Comparison of ENCODE assay signal across 8 cellular contexts in genomic region chr3:48446043-48446424, GRCh38. TPM values are rescaled to one million over a fixed set of nuclear protein-coding genes. Genes with fewer than 3 reads are reported as not detected.
A peak's percentile ranks its signal among the peaks of the same experiment; 100 is the strongest.
DNase-seq lines count a peak whose midpoint lies in the region; ATAC-seq and TF ChIP-seq lines count a peak whose summit lies in the region.

No MANE protein-coding gene starts in this region.

- H3K9ac ChIP-seq in HUES64 (ENCODE audit: low read depth, low read length) (peak overlapping the region; percentile 85), muscle layer of colon (ENCODE audit: low read length) (peak overlapping the region; percentile 90)

- H3K4me1 ChIP-seq in A673 (ENCODE audit: insufficient read depth, low read length, poor library complexity, severe bottlenecking) (no peaks in the 10 kb centered on the region), HUES64 (ENCODE audit: insufficient read depth, low read length) (peaks cover 9% of the 10 kb centered on the region; the same call in 1 of the 2 replicates), muscle layer of colon (ENCODE audit: insufficient read depth, low read length) (peaks cover 32% of the 10 kb centered on the region)

- H3K4me3 ChIP-seq in A673 (ENCODE audit: low read depth, low read length, poor library complexity, severe bottlenecking), result peak overlapping the region; percentile 77
- peak overlapping the region; percentile 95 for H3K4me3 ChIP-seq in HUES64 (ENCODE audit: low read length)
- peak overlapping the region; percentile 47 to 94 for H3K4me3 ChIP-seq in muscle layer of colon (ENCODE audit: low read depth in 1 of 2, low read length in 2 of 2)

- BruUV-seq in A673 (replicated peaks; lab: Mats Ljungman, UMichigan), result no TSS peak

- intact Hi-C loops in A673 (cut with micrococcal nuclease; ENCODE audit: unreplicated experiment) (no loop called here), sciatic nerve (cut with DNase I) (no loop called here)

- H3K27ac ChIP-seq in A673 (ENCODE audit: low read depth, low read length, poor library complexity, severe bottlenecking), result peak overlapping the region; percentile 80
- peak overlapping the region; percentile 92 for H3K27ac ChIP-seq in HUES64 (ENCODE audit: low read depth, low read length)
- peak overlapping the region; percentile 92 for H3K27ac ChIP-seq in muscle layer of colon (ENCODE audit: low read depth, low read length)

- H3K36me3 ChIP-seq in A673 (ENCODE audit: insufficient read depth, low read length, poor library complexity, severe bottlenecking) (peaks cover 6% of the 10 kb centered on the region), HUES64 (ENCODE audit: insufficient read depth, low read length) (peaks cover 39% of the 10 kb centered on the region), muscle layer of colon (ENCODE audit: insufficient read depth, low read length) (peaks cover 27% of the 10 kb centered on the region)

- H3K27me3 ChIP-seq in A673 (replicated peaks; ENCODE audit: insufficient read depth, low read depth, low read length, poor library complexity) (no peaks in the 10 kb centered on the region), HUES64 (ENCODE audit: insufficient read depth, low read length) (no peaks in the 10 kb centered on the region), muscle layer of colon (ENCODE audit: control insufficient read depth in 1 of 2, insufficient read depth in 2 of 2, low read length in 2 of 2) (no peaks in the 10 kb centered on the region)

- CTCF ChIA-PET in A673 (lab: Charles Lee), result interaction anchor here (1.6 kb wide), 1 partner anchor 10 kb away, joined by 6 read pairs; no protein-coding TSS in a partner anchor

- TF ChIP-seq CTCF in A673 (conservative IDR thresholded peaks at IDR 0.05; ENCODE audit: low read depth, low read length), result no peak

- POLR2A ChIA-PET in A673 (lab: Charles Lee; ENCODE audit: low non-redundant PET), result no interaction called here

- DNase-seq in A673 (ENCODE audit: low spot score), result no peak
- peak; percentile 49 for DNase-seq in cerebellar cortex (ENCODE audit: low spot score)
- DNase-seq in KG1 (lab: John Stamatoyannopoulos, UW), result no peak
- no peak for DNase-seq in AG08395 (ENCODE audit: low spot score)
- no peak for DNase-seq in sciatic nerve (ENCODE audit: low spot score)
- no peak for DNase-seq in COR-L47 (lab: John Stamatoyannopoulos, UW)

- no peaks in the 10 kb centered on the region for H3K9me3 ChIP-seq in A673 (ENCODE audit: low read depth, low read length, poor library complexity, severe bottlenecking)
- H3K9me3 ChIP-seq in HUES64 (ENCODE audit: insufficient read depth, low read depth, low read length), result no peaks in the 10 kb centered on the region
- H3K9me3 ChIP-seq in muscle layer of colon (ENCODE audit: low read length), result no peaks in the 10 kb centered on the region

- 24% methylated on average over 6 of the region's 6 CpGs for WGBS in HUES64

- no peak for ATAC-seq in sciatic nerve

RNA-seq across cellular contexts. Expression of gene ATRIP, which starts 0.5 kb away (rescaled TPM):
- 9.5 and 9.7 TPM in 2 replicates for total RNA-seq in A673 (2021)
- 13.5 TPM for polyA plus RNA-seq in HUES64 (2013, experiment 1 of 2)
- polyA plus RNA-seq in HUES64 (2013, experiment 2 of 2), result 18.0 TPM
- total RNA-seq in sciatic nerve, result 7.5 TPM

RNA-seq across cellular contexts. Expression of gene TMA7, which starts 6.0 kb away (rescaled TPM):
- total RNA-seq in A673 (2021), result 118 and 152 TPM in 2 replicates
- polyA plus RNA-seq in HUES64 (2013, experiment 1 of 2), result 497 TPM
- polyA plus RNA-seq in HUES64 (2013, experiment 2 of 2), result 539 TPM
- 154 TPM for total RNA-seq in sciatic nerve

RNA-seq across cellular contexts. Expression of gene CCDC51, which starts 6.1 kb away (rescaled TPM):
- total RNA-seq in A673 (2021), result 11.7 and 11.8 TPM in 2 replicates
- polyA plus RNA-seq in HUES64 (2013, experiment 1 of 2), result 19.0 TPM
- 17.8 TPM for polyA plus RNA-seq in HUES64 (2013, experiment 2 of 2)
- 10.6 TPM for total RNA-seq in sciatic nerve

RNA-seq across cellular contexts. Expression of gene PLXNB1, which starts 16.1 kb away (rescaled TPM):
- total RNA-seq in A673 (2021) (24.6 and 38.0 TPM in 2 replicates), sciatic nerve (121 TPM)
- polyA plus RNA-seq in HUES64 (2013, experiment 1 of 2), result 81.0 TPM
- polyA plus RNA-seq in HUES64 (2013, experiment 2 of 2), result 87.6 TPM

RNA-seq across cellular contexts. Expression of gene SHISA5, which starts 57.9 kb away (rescaled TPM):
- total RNA-seq in A673 (2021) (61.8 and 63.5 TPM in 2 replicates), sciatic nerve (138 TPM)
- 106 TPM for polyA plus RNA-seq in HUES64 (2013, experiment 1 of 2)
- 125 TPM for polyA plus RNA-seq in HUES64 (2013, experiment 2 of 2)
